Comparison of ENCODE assay signal across 8 cellular contexts in genomic region chr19:17282488-17283256, GRCh38. TPM values are rescaled to one million over a fixed set of nuclear protein-coding genes. Genes with fewer than 3 reads are reported as not detected.
DNase-seq lines count a peak whose midpoint lies in the region; ATAC-seq lines count a peak whose summit lies in the region.

No MANE protein-coding gene starts in this region.

- peak; percentile 70 for DNase-seq in DMS114 treated with DMSO at 0.1 percent for 48 hours (lab: John Stamatoyannopoulos, UW; ENCODE audit: unreplicated experiment)
- peak; percentile 80 for DNase-seq in H4 (ENCODE audit: low spot score)
- peak; percentile 56 for DNase-seq in NCI-H128 (lab: John Stamatoyannopoulos, UW; ENCODE audit: unreplicated experiment)
- peak in 49 of 56 donors; percentile 6 to 85 (median 37) for DNase-seq in amygdala (lab: John Stamatoyannopoulos, UW)
- DNase-seq in hippocampal formation (lab: John Stamatoyannopoulos, UW), result peak; percentile 52 to 55
- DNase-seq in sciatic nerve (ENCODE audit: low spot score), result peak; percentile 88

- ATAC-seq in sciatic nerve (peak; percentile 93), GM18868 (IDR thresholded peaks at IDR 0.05; ENCODE audit: unreplicated experiment) (no peak)

- peak overlapping the region; percentile 77 for H3K4me3 Mint-ChIP-seq in T-helper 1 cell treated with Interleukin-12 subunit alpha and Interleukin-12 subunit beta and Interleukin-4 antibody, amounts not matched to agents 30 μg/mL and 1 μg/mL, for 36 hours

- intact Hi-C loops in sciatic nerve (cut with DNase I), result loop anchor here (5.0 kb wide), 1 partner anchor 215 kb away; no protein-coding TSS in a partner anchor

- peaks cover 10% of the 10 kb centered on the region for H3K4me1 Mint-ChIP-seq in T-helper 1 cell treated with Interleukin-12 subunit alpha and Interleukin-12 subunit beta and Interleukin-4 antibody, amounts not matched to agents 30 μg/mL and 1 μg/mL, for 36 hours (ENCODE audit: low read depth)

- H3K27ac Mint-ChIP-seq in T-helper 1 cell treated with Interleukin-12 subunit alpha and Interleukin-12 subunit beta and Interleukin-4 antibody, amounts not matched to agents 30 μg/mL and 1 μg/mL, for 36 hours, result no peak overlapping the region

- no peaks in the 10 kb centered on the region for H3K9me3 Mint-ChIP-seq in T-helper 1 cell treated with Interleukin-12 subunit alpha and Interleukin-12 subunit beta and Interleukin-4 antibody, amounts not matched to agents 30 μg/mL and 1 μg/mL, for 36 hours

- H3K36me3 Mint-ChIP-seq in T-helper 1 cell treated with Interleukin-12 subunit alpha and Interleukin-12 subunit beta and Interleukin-4 antibody, amounts not matched to agents 30 μg/mL and 1 μg/mL, for 36 hours (ENCODE audit: low read depth), result no peaks in the 10 kb centered on the region

- H3K27me3 Mint-ChIP-seq in T-helper 1 cell treated with Interleukin-12 subunit alpha and Interleukin-12 subunit beta and Interleukin-4 antibody, amounts not matched to agents 30 μg/mL and 1 μg/mL, for 36 hours (ENCODE audit: low read depth), result no peaks in the 10 kb centered on the region

RNA-seq across cellular contexts. Expression of gene ANKLE1, which starts 1.0 kb away (rescaled TPM):
- total RNA-seq in H4 (2014; rRNA removed; shearing (Covaris generic)), result 0.06 TPM in 1 of 2 replicates, not detected in the other
- total RNA-seq in sciatic nerve, result 1.7 TPM

RNA-seq across cellular contexts. Expression of gene BABAM1, which starts 15.4 kb away (rescaled TPM):
- 154 and 167 TPM in 2 replicates for total RNA-seq in H4 (2014; rRNA removed; shearing (Covaris generic))
- total RNA-seq in sciatic nerve, result 66.6 TPM

RNA-seq across cellular contexts. Expression of gene USHBP1, which starts 18.1 kb away (rescaled TPM):
- total RNA-seq in H4 (2014; rRNA removed; shearing (Covaris generic)), result not detected in 2 replicates
- total RNA-seq in sciatic nerve, result 9.6 TPM

RNA-seq across cellular contexts. Expression of gene ABHD8, which starts 20.6 kb away (rescaled TPM):
- 3.5 and 7.5 TPM in 2 replicates for total RNA-seq in H4 (2014; rRNA removed; shearing (Covaris generic))
- total RNA-seq in sciatic nerve, result 14.9 TPM

RNA-seq across cellular contexts. Expression of gene MRPL34, which starts 23.0 kb away (rescaled TPM):
- total RNA-seq in H4 (2014; rRNA removed; shearing (Covaris generic)), result 48.0 and 76.2 TPM in 2 replicates
- total RNA-seq in sciatic nerve, result 55.0 TPM

Comparison
In these comparisons a context has a peak if more than half of its experiments do, and no peak if none do; other contexts are left out.
1. DNase-seq: peak in every context shown above with its lines; median percentile 88 in sciatic nerve; 80 in H4; 70 in DMS114 treated with DMSO at 0.1 percent for 48 hours; 56 in NCI-H128; 54 in hippocampal formation; 37 in amygdala.
2. RNA of gene USHBP1, which starts 18.1 kb away (total RNA-seq): 9.6 TPM in sciatic nerve (single experiment); not detected in H4; every median in the first group is over 10 times any median in the second.